Comparison of ENCODE assay signal across 8 cellular contexts in the genomic region with DNA sequence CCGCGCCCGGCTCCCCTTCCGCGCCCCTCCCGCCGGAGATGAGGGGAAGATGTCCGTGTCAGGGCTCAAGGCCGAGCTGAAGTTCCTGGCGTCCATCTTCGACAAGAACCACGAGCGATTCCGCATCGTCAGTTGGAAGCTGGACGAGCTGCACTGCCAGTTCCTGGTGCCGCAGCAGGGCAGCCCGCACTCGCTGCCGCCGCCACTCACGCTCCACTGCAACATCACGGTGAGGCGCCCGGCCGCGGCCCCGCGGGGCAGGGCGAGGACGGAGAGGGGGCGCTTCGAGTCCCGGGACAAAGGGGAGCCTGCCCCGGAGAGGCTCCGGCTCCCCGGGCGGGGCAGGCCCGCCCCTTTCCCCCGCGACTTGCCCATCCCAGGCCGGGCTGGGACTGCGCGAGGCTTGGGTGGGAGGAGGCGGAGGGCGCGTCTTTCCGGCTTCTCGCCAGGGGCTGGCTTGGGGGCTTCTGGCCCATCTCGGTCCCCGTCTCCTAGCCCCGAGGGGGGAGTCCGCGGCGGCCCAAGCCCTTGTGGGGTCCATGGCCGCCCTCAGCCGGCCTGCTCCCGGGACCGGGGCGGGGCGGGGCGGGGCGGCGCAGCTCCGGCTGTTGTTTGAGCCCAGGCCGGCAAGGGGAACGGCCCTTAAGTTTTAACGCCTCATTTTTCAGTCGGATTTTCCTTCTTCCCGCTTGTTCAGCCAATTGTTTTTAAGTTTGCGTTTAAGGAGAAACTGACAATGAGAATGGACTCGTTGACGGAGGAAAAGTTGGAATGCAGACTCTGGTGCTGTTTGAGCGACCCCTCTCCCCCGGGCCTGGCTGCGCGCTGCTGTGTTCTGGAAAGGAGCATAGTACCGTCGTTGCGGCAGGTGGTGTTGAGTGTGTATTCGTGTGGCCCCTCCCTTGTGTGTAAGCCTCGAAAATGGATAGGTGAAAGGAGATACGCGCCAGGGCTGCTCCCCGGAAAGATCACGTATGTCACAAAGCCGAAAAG. TPM values are rescaled to one million over a fixed set of nuclear protein-coding genes. Genes with fewer than 3 reads are reported as not detected.
DNase-seq lines count a peak whose midpoint lies in the region; ATAC-seq and TF ChIP-seq lines count a peak whose summit lies in the region.

No MANE protein-coding gene starts in this region.

- H3K79me1 ChIP-seq in mesendoderm (ENCODE audit: low read length): peaks cover 10% of the 10 kb centered on the region

- peak overlapping the region; percentile 23 for H3K4me2 ChIP-seq in mesendoderm (ENCODE audit: low read length)

- no peak overlapping the region for H4K5ac ChIP-seq in mesendoderm (ENCODE audit: low read length)

- H3K9me3 Mint-ChIP-seq in endodermal cell: no peaks in the 10 kb centered on the region

- peak overlapping the region; percentile 91 for H2BK5ac ChIP-seq in mesendoderm (ENCODE audit: low read length)

- H3K18ac ChIP-seq in mesendoderm (ENCODE audit: low read length): peak overlapping the region; percentile 97

- DNase-seq in NCI-H82 (lab: John Stamatoyannopoulos, UW): peak; percentile 69
- no peak for DNase-seq in NCI-H82 treated with DMSO at 0.1 percent for 48 hours (lab: John Stamatoyannopoulos, UW; ENCODE audit: unreplicated experiment)
- DNase-seq in NCI-H69 (lab: John Stamatoyannopoulos, UW): peak; percentile 53
- peak; percentile 51 for DNase-seq in activated CD8-positive, alpha-beta memory T cell treated with anti-CD3 and anti-CD28 coated beads, Interleukin-2, amount 50 U/mL, for 4 hours
- DNase-seq in endodermal cell: peak; percentile 81
- DNase-seq in mesendoderm: peak; percentile 64
- DNase-seq in stimulated activated CD8-positive, alpha-beta memory T cell treated with anti-CD3 and anti-CD28 coated beads, Interleukin-2, amount 100 ng/mL, for 1 hour (ENCODE audit: low read depth in 2 of 2): peak; percentile 1 to 22

- peak overlapping the region; percentile 85 for H3K9ac ChIP-seq in endodermal cell (ENCODE audit: extremely low read depth, low read length, poor library complexity, severe bottlenecking)
- peak overlapping the region; percentile 98 for H3K9ac ChIP-seq in mesendoderm (ENCODE audit: low read length)

- peaks cover 13% of the 10 kb centered on the region for H3K36me3 Mint-ChIP-seq in endodermal cell (ENCODE audit: low read depth)

- no peaks in the 10 kb centered on the region for H3K9me3 ChIP-seq in endodermal cell (ENCODE audit: control insufficient read depth, low read length)

- H2AK5ac ChIP-seq in mesendoderm (ENCODE audit: low read length): no peak overlapping the region

- WGBS in endodermal cell (ENCODE audit: insufficient coverage in 1 of 2, insufficient read length in 1 of 2), 2 experiments: 0 to 1% methylated on average over 15 to 87 of the region's 87 CpGs
- whole genome bisulfite sequencing in mesendoderm (ENCODE audit: extremely low coverage, insufficient coverage, low lambda C conversion rate): no CpG with 5 or more reads among the region's 87 CpGs

- peak overlapping the region; percentile 96 for H3K4ac ChIP-seq in mesendoderm (ENCODE audit: low read depth, low read length)

- H3K4me3 ChIP-seq in endodermal cell (ENCODE audit: low read length): peak overlapping the region; percentile 95
- peak overlapping the region; percentile 71 for H3K4me3 ChIP-seq in mesendoderm (ENCODE audit: low read length)

- H3K4me1 ChIP-seq in endodermal cell (ENCODE audit: control insufficient read depth, insufficient read depth, low read length): peaks cover 2% of the 10 kb centered on the region
- H3K4me1 ChIP-seq in mesendoderm (ENCODE audit: control insufficient read depth, low read depth, low read length): peaks cover 14% of the 10 kb centered on the region

- peaks cover 38% of the 10 kb centered on the region for H3K79me2 ChIP-seq in mesendoderm (ENCODE audit: control insufficient read depth, insufficient read depth, low read length)

- H2BK120ac ChIP-seq in mesendoderm (ENCODE audit: low read depth, low read length): peak overlapping the region; percentile 75

- peak overlapping the region; percentile 84 for H3K4me3 Mint-ChIP-seq in endodermal cell

- peaks cover 17% of the 10 kb centered on the region for H3K27me3 Mint-ChIP-seq in endodermal cell (ENCODE audit: insufficient read depth)

- H3K27ac Mint-ChIP-seq in endodermal cell: peak overlapping the region; percentile 76

- TF ChIP-seq CTCF in endodermal cell (conservative IDR thresholded peaks at IDR 0.05): no peak

- peak overlapping the region; percentile 99 for H3K56ac ChIP-seq in mesendoderm (ENCODE audit: low read length)

- peaks cover 40% of the 10 kb centered on the region for H3K4me1 Mint-ChIP-seq in endodermal cell

- no peaks in the 10 kb centered on the region for H3K27me3 ChIP-seq in endodermal cell (ENCODE audit: control insufficient read depth, insufficient read depth, low read length, poor library complexity, severe bottlenecking)
- no peaks in the 10 kb centered on the region for H3K27me3 ChIP-seq in mesendoderm (ENCODE audit: insufficient read depth, low read length, poor library complexity)

- H4K8ac ChIP-seq in mesendoderm (ENCODE audit: low read depth, low read length): no peak overlapping the region

- no peak overlapping the region for H3K23ac ChIP-seq in mesendoderm (ENCODE audit: low read length)

- H2BK15ac ChIP-seq in mesendoderm (replicated peaks; ENCODE audit: low read depth): no peak overlapping the region

- peak; percentile 61 for ATAC-seq in HG03045 (IDR thresholded peaks at IDR 0.05; ENCODE audit: unreplicated experiment)

- peak overlapping the region; percentile 90 for H3K27ac ChIP-seq in endodermal cell (ENCODE audit: low read depth, low read length)
- peak overlapping the region; percentile 87 for H3K27ac ChIP-seq in mesendoderm (ENCODE audit: low read depth, low read length)

- peaks cover 15% of the 10 kb centered on the region for H3K36me3 ChIP-seq in endodermal cell (ENCODE audit: control insufficient read depth, insufficient read depth, low read length)
- H3K36me3 ChIP-seq in mesendoderm (ENCODE audit: control insufficient read depth, insufficient read depth, low read length): no peaks in the 10 kb centered on the region

RNA-seq across cellular contexts. Expression of gene UBE2Q2, which starts 0.7 kb away (rescaled TPM):
- total RNA-seq in endodermal cell: 10 to 100 TPM; 29.5 to 37.1 TPM
- polyA plus RNA-seq in endodermal cell (2013, experiment 1 of 2): 31.3 TPM
- 30.6 TPM for polyA plus RNA-seq in endodermal cell (2013, experiment 2 of 2)
- polyA plus RNA-seq in mesendoderm (2013, experiment 1 of 2): 15.2 TPM
- 14.8 TPM for polyA plus RNA-seq in mesendoderm (2013, experiment 2 of 2)

RNA-seq across cellular contexts. Expression of gene FBXO22, which starts 59.8 kb away (rescaled TPM):
- total RNA-seq in endodermal cell: 10 to 100 TPM; 47.6 to 48.1 TPM
- 45.2 TPM for polyA plus RNA-seq in endodermal cell (2013, experiment 1 of 2)
- polyA plus RNA-seq in endodermal cell (2013, experiment 2 of 2): 38.8 TPM
- polyA plus RNA-seq in mesendoderm (2013, experiment 1 of 2): 29.1 TPM
- polyA plus RNA-seq in mesendoderm (2013, experiment 2 of 2): 28.5 TPM
